Comparison of ENCODE assay signal across 25 cellular contexts in genomic region chr16:60137891-60138290, GRCh38.
"Had no signal": no experiment of that assay in that cellular context is flagged by ENCODE, and none has a peak within 500 bp of the region (broad histone marks: within the 10 kb centered on the region; RNA-seq: fewer than 3 reads in every experiment).

No MANE protein-coding gene starts in this region.

- H3K27ac Mint-ChIP-seq: activated CD4-positive, alpha-beta memory T cell treated with anti-CD3 and anti-CD28 coated beads for 36 hours; activated CD4-positive, alpha-beta T cell treated with anti-CD3 and anti-CD28 coated beads for 36 hours; activated CD4-positive, alpha-beta T cell treated with anti-CD3 and anti-CD28 coated beads, Interleukin-2, amount 10 ng/mL, durations not matched to agents 24 days and 14 days; activated CD8-positive, alpha-beta memory T cell treated with anti-CD3 and anti-CD28 coated beads, Interleukin-2, amount 10 ng/mL, durations not matched to agents 7 days and 5 days; activated CD8-positive, alpha-beta T cell treated with anti-CD3 and anti-CD28 coated beads, Interleukin-2, amount 10 ng/mL, durations not matched to agents 7 days and 5 days; activated naive CD4-positive, alpha-beta T cell treated with anti-CD3 and anti-CD28 coated beads, Interleukin-2, amount 10 ng/mL, durations not matched to agents 7 days and 5 days; activated naive CD4-positive, alpha-beta T cell treated with anti-CD3 and anti-CD28 coated beads, Interleukin-2, amount 50 U/mL, for 72 hours; activated naive CD8-positive, alpha-beta T cell treated with anti-CD3 and anti-CD28 coated beads, Interleukin-2, amount 10 ng/mL, durations not matched to agents 7 days and 5 days; activated T-cell treated with anti-CD3 and anti-CD28 coated beads, Interleukin-2, amount 50 U/mL, for 72 hours had no signal

- H3K36me3 ChIP-seq: ascending aorta, colonic mucosa, esophagus squamous epithelium, gastroesophageal sphincter had no signal

- H3K4me1 Mint-ChIP-seq: activated CD4-positive, alpha-beta T cell treated with anti-CD3 and anti-CD28 coated beads for 36 hours; activated CD4-positive, alpha-beta T cell treated with anti-CD3 and anti-CD28 coated beads, Interleukin-2, amount 10 ng/mL, durations not matched to agents 24 days and 14 days; activated CD8-positive, alpha-beta memory T cell treated with anti-CD3 and anti-CD28 coated beads, Interleukin-2, amount 10 ng/mL, durations not matched to agents 7 days and 5 days; activated naive CD4-positive, alpha-beta T cell treated with anti-CD3 and anti-CD28 coated beads, Interleukin-2, amount 10 ng/mL, durations not matched to agents 7 days and 5 days; activated naive CD8-positive, alpha-beta T cell treated with anti-CD3 and anti-CD28 coated beads, Interleukin-2, amount 10 ng/mL, durations not matched to agents 7 days and 5 days had no signal

- DNase-seq: activated CD4-positive, alpha-beta memory T cell treated with anti-CD3 and anti-CD28 coated beads for 36 hours; activated CD4-positive, alpha-beta T cell treated with anti-CD3 and anti-CD28 coated beads for 36 hours; activated CD4-positive, alpha-beta T cell treated with anti-CD3 and anti-CD28 coated beads, Interleukin-2, amount 10 ng/mL, durations not matched to agents 24 days and 14 days; activated CD4-positive, CD25-positive, alpha-beta regulatory T cell; activated CD4-positive, CD25-positive, alpha-beta regulatory T cell treated with anti-CD3 and anti-CD28 coated beads, Interleukin-2, amount 50 U/mL, for 72 hours; activated CD8-positive, alpha-beta memory T cell treated with anti-CD3 and anti-CD28 coated beads, Interleukin-2, amount 10 ng/mL, durations not matched to agents 7 days and 5 days; activated CD8-positive, alpha-beta memory T cell treated with anti-CD3 and anti-CD28 coated beads, Interleukin-2, amount 50 U/mL, for 4 hours; activated CD8-positive, alpha-beta T cell treated with anti-CD3 and anti-CD28 coated beads, Interleukin-2, amount 10 ng/mL, durations not matched to agents 7 days and 5 days; activated gamma-delta T cell; activated naive CD4-positive, alpha-beta T cell; activated naive CD4-positive, alpha-beta T cell treated with anti-CD3 and anti-CD28 coated beads, Interleukin-2, amount 10 ng/mL, durations not matched to agents 7 days and 5 days; activated naive CD8-positive, alpha-beta T cell treated with anti-CD3 and anti-CD28 coated beads, Interleukin-2, amount 10 ng/mL, durations not matched to agents 7 days and 5 days; activated T-cell treated with anti-CD3 and anti-CD28 coated beads, Interleukin-2, amount 50 U/mL, for 1 hour; activated T-cell treated with anti-CD3 and anti-CD28 coated beads, Interleukin-2, amount 50 U/mL, for 72 hours; caudate nucleus; colonic mucosa; effector CD8-positive, alpha-beta T cell; esophagus squamous epithelium; foreskin melanocyte; hippocampal formation; T-helper 2 cell had no signal

- H3K27me3 Mint-ChIP-seq: activated CD4-positive, alpha-beta memory T cell treated with anti-CD3 and anti-CD28 coated beads for 36 hours; activated CD4-positive, alpha-beta T cell treated with anti-CD3 and anti-CD28 coated beads for 36 hours; activated CD4-positive, alpha-beta T cell treated with anti-CD3 and anti-CD28 coated beads, Interleukin-2, amount 10 ng/mL, durations not matched to agents 24 days and 14 days; activated CD8-positive, alpha-beta memory T cell treated with anti-CD3 and anti-CD28 coated beads, Interleukin-2, amount 10 ng/mL, durations not matched to agents 7 days and 5 days; activated naive CD4-positive, alpha-beta T cell treated with anti-CD3 and anti-CD28 coated beads, Interleukin-2, amount 10 ng/mL, durations not matched to agents 7 days and 5 days; activated naive CD8-positive, alpha-beta T cell treated with anti-CD3 and anti-CD28 coated beads, Interleukin-2, amount 10 ng/mL, durations not matched to agents 7 days and 5 days had no signal

- ATAC-seq: activated CD4-positive, alpha-beta T cell treated with anti-CD3 and anti-CD28 coated beads for 36 hours; activated CD8-positive, alpha-beta memory T cell treated with anti-CD3 and anti-CD28 coated beads, Interleukin-2, amount 10 ng/mL, durations not matched to agents 7 days and 5 days; activated CD8-positive, alpha-beta T cell treated with anti-CD3 and anti-CD28 coated beads, Interleukin-2, amount 10 ng/mL, durations not matched to agents 7 days and 5 days; activated naive CD4-positive, alpha-beta T cell treated with anti-CD3 and anti-CD28 coated beads, Interleukin-2, amount 50 U/mL, for 72 hours; activated T-cell treated with anti-CD3 and anti-CD28 coated beads, Interleukin-2, amount 50 U/mL, for 72 hours; gastroesophageal sphincter had no signal

- H3K36me3 Mint-ChIP-seq: activated CD8-positive, alpha-beta memory T cell treated with anti-CD3 and anti-CD28 coated beads, Interleukin-2, amount 10 ng/mL, durations not matched to agents 7 days and 5 days; activated naive CD4-positive, alpha-beta T cell treated with anti-CD3 and anti-CD28 coated beads, Interleukin-2, amount 10 ng/mL, durations not matched to agents 7 days and 5 days; activated naive CD8-positive, alpha-beta T cell treated with anti-CD3 and anti-CD28 coated beads, Interleukin-2, amount 10 ng/mL, durations not matched to agents 7 days and 5 days had no signal

- H3K27me3 ChIP-seq: ascending aorta, colonic mucosa, esophagus squamous epithelium, gastroesophageal sphincter had no signal

- H3K4me3 Mint-ChIP-seq: activated CD4-positive, alpha-beta memory T cell treated with anti-CD3 and anti-CD28 coated beads for 36 hours; activated CD4-positive, alpha-beta T cell treated with anti-CD3 and anti-CD28 coated beads for 36 hours; activated CD4-positive, alpha-beta T cell treated with anti-CD3 and anti-CD28 coated beads, Interleukin-2, amount 10 ng/mL, durations not matched to agents 24 days and 14 days; activated CD8-positive, alpha-beta memory T cell treated with anti-CD3 and anti-CD28 coated beads, Interleukin-2, amount 10 ng/mL, durations not matched to agents 7 days and 5 days; activated CD8-positive, alpha-beta T cell treated with anti-CD3 and anti-CD28 coated beads, Interleukin-2, amount 10 ng/mL, durations not matched to agents 7 days and 5 days; activated naive CD4-positive, alpha-beta T cell treated with anti-CD3 and anti-CD28 coated beads, Interleukin-2, amount 10 ng/mL, durations not matched to agents 7 days and 5 days; activated naive CD8-positive, alpha-beta T cell treated with anti-CD3 and anti-CD28 coated beads, Interleukin-2, amount 10 ng/mL, durations not matched to agents 7 days and 5 days; activated T-cell treated with anti-CD3 and anti-CD28 coated beads, Interleukin-2, amount 50 U/mL, for 72 hours had no signal

- H3K4me3 ChIP-seq: ascending aorta, colonic mucosa, esophagus squamous epithelium, gastroesophageal sphincter had no signal

- H3K27ac ChIP-seq: ascending aorta, colonic mucosa, epithelial cell of prostate, esophagus squamous epithelium, gastroesophageal sphincter had no signal

- H3K4me1 ChIP-seq: ascending aorta, colonic mucosa, esophagus squamous epithelium, gastroesophageal sphincter had no signal
